In genomic region chr9:114691046-114691955, GRCh38 we compare ENCODE assay signal across 1 cellular context.
TF ChIP-seq lines count a peak whose summit lies in the region.

No MANE protein-coding gene starts in this region.

TF ChIP-seq in GM23338, 12 proteins besides CTCF, POLR2A, EP300 and RAD21 (continued from another document):
- TF ChIP-seq, protein P1, sequence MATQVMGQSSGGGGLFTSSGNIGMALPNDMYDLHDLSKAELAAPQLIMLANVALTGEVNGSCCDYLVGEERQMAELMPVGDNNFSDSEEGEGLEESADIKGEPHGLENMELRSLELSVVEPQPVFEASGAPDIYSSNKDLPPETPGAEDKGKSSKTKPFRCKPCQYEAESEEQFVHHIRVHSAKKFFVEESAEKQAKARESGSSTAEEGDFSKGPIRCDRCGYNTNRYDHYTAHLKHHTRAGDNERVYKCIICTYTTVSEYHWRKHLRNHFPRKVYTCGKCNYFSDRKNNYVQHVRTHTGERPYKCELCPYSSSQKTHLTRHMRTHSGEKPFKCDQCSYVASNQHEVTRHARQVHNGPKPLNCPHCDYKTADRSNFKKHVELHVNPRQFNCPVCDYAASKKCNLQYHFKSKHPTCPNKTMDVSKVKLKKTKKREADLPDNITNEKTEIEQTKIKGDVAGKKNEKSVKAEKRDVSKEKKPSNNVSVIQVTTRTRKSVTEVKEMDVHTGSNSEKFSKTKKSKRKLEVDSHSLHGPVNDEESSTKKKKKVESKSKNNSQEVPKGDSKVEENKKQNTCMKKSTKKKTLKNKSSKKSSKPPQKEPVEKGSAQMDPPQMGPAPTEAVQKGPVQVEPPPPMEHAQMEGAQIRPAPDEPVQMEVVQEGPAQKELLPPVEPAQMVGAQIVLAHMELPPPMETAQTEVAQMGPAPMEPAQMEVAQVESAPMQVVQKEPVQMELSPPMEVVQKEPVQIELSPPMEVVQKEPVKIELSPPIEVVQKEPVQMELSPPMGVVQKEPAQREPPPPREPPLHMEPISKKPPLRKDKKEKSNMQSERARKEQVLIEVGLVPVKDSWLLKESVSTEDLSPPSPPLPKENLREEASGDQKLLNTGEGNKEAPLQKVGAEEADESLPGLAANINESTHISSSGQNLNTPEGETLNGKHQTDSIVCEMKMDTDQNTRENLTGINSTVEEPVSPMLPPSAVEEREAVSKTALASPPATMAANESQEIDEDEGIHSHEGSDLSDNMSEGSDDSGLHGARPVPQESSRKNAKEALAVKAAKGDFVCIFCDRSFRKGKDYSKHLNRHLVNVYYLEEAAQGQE (IDR thresholded peaks at IDR 0.05; ENCODE audit: unreplicated experiment), result no peak
- TF ChIP-seq ETS1 (IDR thresholded peaks at IDR 0.05) (no peak), JUNB (IDR thresholded peaks at IDR 0.05; ENCODE audit: unreplicated experiment) (no peak), STAT1 (IDR thresholded peaks at IDR 0.05; ENCODE audit: unreplicated experiment) (no peak), EZH2phosphoT487 (IDR thresholded peaks at IDR 0.05; ENCODE audit: unreplicated experiment) (no peak), POLR2AphosphoS5 (IDR thresholded peaks at IDR 0.05; ENCODE audit: low read depth) (no peak)
- TF ChIP-seq, protein P2, sequence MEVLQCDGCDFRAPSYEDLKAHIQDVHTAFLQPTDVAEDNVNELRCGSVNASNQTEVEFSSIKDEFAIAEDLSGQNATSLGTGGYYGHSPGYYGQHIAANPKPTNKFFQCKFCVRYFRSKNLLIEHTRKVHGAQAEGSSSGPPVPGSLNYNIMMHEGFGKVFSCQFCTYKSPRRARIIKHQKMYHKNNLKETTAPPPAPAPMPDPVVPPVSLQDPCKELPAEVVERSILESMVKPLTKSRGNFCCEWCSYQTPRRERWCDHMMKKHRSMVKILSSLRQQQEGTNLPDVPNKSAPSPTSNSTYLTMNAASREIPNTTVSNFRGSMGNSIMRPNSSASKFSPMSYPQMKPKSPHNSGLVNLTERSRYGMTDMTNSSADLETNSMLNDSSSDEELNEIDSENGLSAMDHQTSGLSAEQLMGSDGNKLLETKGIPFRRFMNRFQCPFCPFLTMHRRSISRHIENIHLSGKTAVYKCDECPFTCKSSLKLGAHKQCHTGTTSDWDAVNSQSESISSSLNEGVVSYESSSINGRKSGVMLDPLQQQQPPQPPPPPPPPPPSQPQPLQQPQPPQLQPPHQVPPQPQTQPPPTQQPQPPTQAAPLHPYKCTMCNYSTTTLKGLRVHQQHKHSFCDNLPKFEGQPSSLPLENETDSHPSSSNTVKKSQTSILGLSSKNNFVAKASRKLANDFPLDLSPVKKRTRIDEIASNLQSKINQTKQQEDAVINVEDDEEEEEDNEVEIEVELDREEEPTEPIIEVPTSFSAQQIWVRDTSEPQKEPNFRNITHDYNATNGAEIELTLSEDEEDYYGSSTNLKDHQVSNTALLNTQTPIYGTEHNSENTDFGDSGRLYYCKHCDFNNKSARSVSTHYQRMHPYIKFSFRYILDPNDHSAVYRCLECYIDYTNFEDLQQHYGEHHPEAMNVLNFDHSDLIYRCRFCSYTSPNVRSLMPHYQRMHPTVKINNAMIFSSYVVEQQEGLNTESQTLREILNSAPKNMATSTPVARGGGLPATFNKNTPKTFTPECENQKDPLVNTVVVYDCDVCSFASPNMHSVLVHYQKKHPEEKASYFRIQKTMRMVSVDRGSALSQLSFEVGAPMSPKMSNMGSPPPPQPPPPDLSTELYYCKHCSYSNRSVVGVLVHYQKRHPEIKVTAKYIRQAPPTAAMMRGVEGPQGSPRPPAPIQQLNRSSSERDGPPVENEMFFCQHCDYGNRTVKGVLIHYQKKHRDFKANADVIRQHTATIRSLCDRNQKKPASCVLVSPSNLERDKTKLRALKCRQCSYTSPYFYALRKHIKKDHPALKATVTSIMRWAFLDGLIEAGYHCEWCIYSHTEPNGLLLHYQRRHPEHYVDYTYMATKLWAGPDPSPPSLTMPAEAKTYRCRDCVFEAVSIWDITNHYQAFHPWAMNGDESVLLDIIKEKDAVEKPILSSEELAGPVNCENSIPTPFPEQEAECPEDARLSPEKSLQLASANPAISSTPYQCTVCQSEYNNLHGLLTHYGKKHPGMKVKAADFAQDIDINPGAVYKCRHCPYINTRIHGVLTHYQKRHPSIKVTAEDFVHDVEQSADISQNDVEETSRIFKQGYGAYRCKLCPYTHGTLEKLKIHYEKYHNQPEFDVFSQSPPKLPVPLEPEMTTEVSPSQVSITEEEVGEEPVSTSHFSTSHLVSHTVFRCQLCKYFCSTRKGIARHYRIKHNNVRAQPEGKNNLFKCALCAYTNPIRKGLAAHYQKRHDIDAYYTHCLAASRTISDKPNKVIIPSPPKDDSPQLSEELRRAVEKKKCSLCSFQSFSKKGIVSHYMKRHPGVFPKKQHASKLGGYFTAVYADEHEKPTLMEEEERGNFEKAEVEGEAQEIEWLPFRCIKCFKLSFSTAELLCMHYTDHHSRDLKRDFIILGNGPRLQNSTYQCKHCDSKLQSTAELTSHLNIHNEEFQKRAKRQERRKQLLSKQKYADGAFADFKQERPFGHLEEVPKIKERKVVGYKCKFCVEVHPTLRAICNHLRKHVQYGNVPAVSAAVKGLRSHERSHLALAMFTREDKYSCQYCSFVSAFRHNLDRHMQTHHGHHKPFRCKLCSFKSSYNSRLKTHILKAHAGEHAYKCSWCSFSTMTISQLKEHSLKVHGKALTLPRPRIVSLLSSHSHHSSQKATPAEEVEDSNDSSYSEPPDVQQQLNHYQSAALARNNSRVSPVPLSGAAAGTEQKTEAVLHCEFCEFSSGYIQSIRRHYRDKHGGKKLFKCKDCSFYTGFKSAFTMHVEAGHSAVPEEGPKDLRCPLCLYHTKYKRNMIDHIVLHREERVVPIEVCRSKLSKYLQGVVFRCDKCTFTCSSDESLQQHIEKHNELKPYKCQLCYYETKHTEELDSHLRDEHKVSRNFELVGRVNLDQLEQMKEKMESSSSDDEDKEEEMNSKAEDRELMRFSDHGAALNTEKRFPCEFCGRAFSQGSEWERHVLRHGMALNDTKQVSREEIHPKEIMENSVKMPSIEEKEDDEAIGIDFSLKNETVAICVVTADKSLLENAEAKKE (CRISPR knock-in tag; IDR thresholded peaks at IDR 0.05), result no peak
